In genomic region chr3:49410102-49410843, GRCh38 we compare ENCODE assay signal across 9 cellular contexts. TPM values are rescaled to one million over a fixed set of nuclear protein-coding genes. Genes with fewer than 3 reads are reported as not detected.
DNase-seq lines count a peak whose midpoint lies in the region; ATAC-seq, FAIRE-seq and TF ChIP-seq lines count a peak whose summit lies in the region.
"Had no signal": no experiment of that assay in that cellular context is flagged by ENCODE, and none has a peak within 500 bp of the region (broad histone marks: within the 10 kb centered on the region; RNA-seq: fewer than 3 reads in every experiment).

No MANE protein-coding gene starts in this region.

- WGBS in pancreas, 2 donors, result 19 to 20% methylated on average over 3 of the region's 3 CpGs

- H3K36me3 Mint-ChIP-seq in Calu3 (ENCODE audit: insufficient read depth, unreplicated experiment), result peaks cover 51% of the 10 kb centered on the region

- CTCF ChIA-PET in Calu3 (lab: Charles Lee), result interaction anchor here (1.3 to 2.3 kb wide), 2 partner anchors 70 kb away, joined by 3 to 10 read pairs; partner anchors contain the start of gene USP4

- H3K4me1 Mint-ChIP-seq in Calu3 (ENCODE audit: low read depth, unreplicated experiment), result peaks cover 39% of the 10 kb centered on the region

- no peak for DNase-seq in Calu3
- DNase-seq in Peyer's patch, result no peak
- DNase-seq in epithelial cell of esophagus (ENCODE audit: low read depth), result no peak
- no peak for DNase-seq in pancreas
- no peak for DNase-seq in cerebellar cortex (ENCODE audit: low spot score)
- DNase-seq in effector CD4-positive, alpha-beta T cell, result no peak
- DNase-seq in D721Med (ENCODE audit: insufficient read length, low spot score), result no peak
- DNase-seq: hippocampal formation had no signal

- intact Hi-C loops in Calu3 (cut with micrococcal nuclease; ENCODE audit: unreplicated experiment) (loop anchor here (5.0 kb wide), 1 partner anchor 58 kb away; no protein-coding TSS in a partner anchor), pancreas (cut with DNase I) (no loop called here)

- H3K9me3 ChIP-seq in Peyer's patch (no peaks in the 10 kb centered on the region), pancreas (no peaks in the 10 kb centered on the region)

- TF ChIP-seq CTCF in Calu3 (IDR thresholded peaks at IDR 0.05; ENCODE audit: unreplicated experiment) (no peak), Peyer's patch (IDR thresholded peaks at IDR 0.05) (no peak), epithelial cell of esophagus (IDR thresholded peaks at IDR 0.05; ENCODE audit: insufficient read depth, low read depth, low read length, missing control alignments) (no peak), pancreas (IDR thresholded peaks at IDR 0.05) (no peak), D721Med (IDR thresholded peaks at IDR 0.05; ENCODE audit: insufficient read depth, missing control alignments) (no peak)

- H3K27ac ChIP-seq in Peyer's patch (peak overlapping the region; percentile 12 to 100 (median 96)), pancreas (no peak overlapping the region)

- ATAC-seq in pancreas (no peak), HG03045 (IDR thresholded peaks at IDR 0.05; ENCODE audit: unreplicated experiment) (no peak)

- H3K4me3 Mint-ChIP-seq in Calu3 (ENCODE audit: low read depth, unreplicated experiment), result peak overlapping the region; percentile 91

- no peak for TF ChIP-seq POLR2A in Peyer's patch (IDR thresholded peaks at IDR 0.05)

- no peaks in the 10 kb centered on the region for H3K27me3 ChIP-seq in Peyer's patch
- no peaks in the 10 kb centered on the region for H3K27me3 ChIP-seq in pancreas

- no peaks in the 10 kb centered on the region for H3K9me3 Mint-ChIP-seq in Calu3 (ENCODE audit: low read depth, unreplicated experiment)

- H3K4me1 ChIP-seq in Peyer's patch (peaks cover 3 to 65% (median 31%) of the 10 kb centered on the region in 4 donors), pancreas (peaks cover 12 to 36% (median 13%) of the 10 kb centered on the region in 3 donors)

- no peaks in the 10 kb centered on the region for H3K27me3 Mint-ChIP-seq in Calu3 (ENCODE audit: unreplicated experiment)

- FAIRE-seq in pancreas (lab: Jason Lieb, UNC) (no peak), D721Med (lab: Jason Lieb, UNC) (no peak)

- H3K27ac Mint-ChIP-seq in Calu3 (ENCODE audit: unreplicated experiment), result peak overlapping the region; percentile 44

- TSS peak; percentile 62 for BruUV-seq in Calu3 (replicated peaks; lab: Mats Ljungman, UMichigan)

- H3K4me3 ChIP-seq in Peyer's patch (peak overlapping the region; percentile 74 to 99 (median 92)), epithelial cell of esophagus (ENCODE audit: low read length) (peak overlapping the region; percentile 84), pancreas (peak overlapping the region in 3 of 4 donors; percentile 81 to 97 (median 86))

- H3K36me3 ChIP-seq in Peyer's patch (peaks cover 0 to 8% (median 0%) of the 10 kb centered on the region in 3 donors), pancreas (no peaks in the 10 kb centered on the region)

RNA-seq across cellular contexts. Expression of gene RHOA, which starts 1.5 kb away (rescaled TPM):
- total RNA-seq in Calu3 (2022) (313 and 352 TPM in 2 replicates), Peyer's patch (100 to 1,000 TPM; 223 to 294 (median 274) TPM), pancreas (100 to 1,000 TPM; 124 to 209 (median 145) TPM)
- 100 to 1,000 TPM in 1 of 2 donors, 10 to 100 TPM in 1; 77.8 to 143 TPM for polyA plus RNA-seq in pancreas

RNA-seq across cellular contexts. Expression of gene TCTA, which starts 1.9 kb away (rescaled TPM):
- 33.6 and 35.6 TPM in 2 replicates for total RNA-seq in Calu3 (2022)
- total RNA-seq in Peyer's patch, result 10 to 100 TPM; 12.4 to 56.4 (median 40.9) TPM
- total RNA-seq in pancreas, result 10 to 100 TPM in 5 of 6 donors, 1 to 10 TPM in 1; 8.5 to 14.8 (median 13.8) TPM
- polyA plus RNA-seq in pancreas, result 10 to 100 TPM; 13.8 to 33.1 TPM

RNA-seq across cellular contexts. Expression of gene AMT, which starts 12.0 kb away (rescaled TPM):
- total RNA-seq in Calu3 (2022), result 8.5 and 9.7 TPM in 2 replicates
- total RNA-seq in Peyer's patch, result 10 to 100 TPM; 13.3 to 32.9 (median 25.1) TPM
- 10 to 100 TPM in 5 of 6 donors, 1 to 10 TPM in 1; 9.2 to 21.5 (median 12.8) TPM for total RNA-seq in pancreas
- 10 to 100 TPM; 31.4 to 43.5 TPM for polyA plus RNA-seq in pancreas

RNA-seq across cellular contexts. Expression of gene NICN1, which starts 18.9 kb away (rescaled TPM):
- 14.2 and 15.8 TPM in 2 replicates for total RNA-seq in Calu3 (2022)
- total RNA-seq in Peyer's patch, result 1 to 10 TPM in 3 of 4 donors, not detected in 1; 2.0 to 7.7 (median 7.6) TPM
- 10 to 100 TPM in 1 of 6 donors, 1 to 10 TPM in 5; 5.3 to 12.6 (median 6.9) TPM for total RNA-seq in pancreas
- 1 to 10 TPM; 9.8 to 9.9 TPM for polyA plus RNA-seq in pancreas

RNA-seq across cellular contexts. Expression of gene GPX1, which starts 52.1 kb away (rescaled TPM):
- total RNA-seq in Calu3 (2022) (143 and 151 TPM in 2 replicates), Peyer's patch (100 to 1,000 TPM; 104 to 161 (median 130) TPM), pancreas (100 to 1,000 TPM in 1 of 6 donors, 10 to 100 TPM in 5; 30.8 to 157 (median 66.6) TPM)
- 100 to 1,000 TPM; 114 to 121 TPM for polyA plus RNA-seq in pancreas

Comparison
In these comparisons a context has a peak if more than half of its experiments do, and no peak if none do; other contexts are left out.
1. H3K27ac ChIP-seq: peak in Peyer's patch (4 of 4); none in pancreas (0 of 4).
2. Peak in every context shown above with its lines, with median percentiles within 50 percentile points of each other: H3K4me3 ChIP-seq.